ENCODE assay signal across 18 cellular contexts in genomic region chr14:45868377-45868776, GRCh38.
DNase-seq lines count a peak whose midpoint lies in the region; ATAC-seq lines count a peak whose summit lies in the region.
"Had no signal": no experiment of that assay in that cellular context is flagged by ENCODE, and none has a peak within 500 bp of the region (broad histone marks: within the 10 kb centered on the region; RNA-seq: fewer than 3 reads in every experiment).

No MANE protein-coding gene starts in this region.

- H3K4me3 Mint-ChIP-seq in stimulated activated effector memory CD8-positive, alpha-beta T cell treated with anti-CD3 and anti-CD28 coated beads, Interleukin-12 subunit alpha, Interleukin-12 subunit beta, amount 100 ng/mL, for 72 hours, result no peak overlapping the region
- H3K4me3 Mint-ChIP-seq: CD14-positive monocyte; stimulated activated naive CD8-positive, alpha-beta T cell treated with anti-CD3 and anti-CD28 coated beads, Interleukin-15, Interleukin-2, amounts not matched to agents 100 ng/mL and 50 ng/mL, for 24 hours; T-helper 1 cell treated with Interleukin-12 subunit alpha and Interleukin-12 subunit beta and Interleukin-4 antibody, amounts not matched to agents 30 μg/mL and 1 μg/mL, for 36 hours had no signal

- no peak for DNase-seq in stimulated activated effector memory CD8-positive, alpha-beta T cell treated with anti-CD3 and anti-CD28 coated beads, Interleukin-12 subunit alpha, Interleukin-12 subunit beta, amount 100 ng/mL, for 72 hours (ENCODE audit: low spot score in 2 of 2)
- no peak for DNase-seq in middle frontal gyrus (ENCODE audit: extremely low spot score, low spot score)
- DNase-seq in NCI-H2227 (lab: John Stamatoyannopoulos, UW; ENCODE audit: unreplicated experiment), result no peak
- DNase-seq: activated CD8-positive, alpha-beta memory T cell treated with anti-CD3 and anti-CD28 coated beads, Interleukin-2, amount 50 U/mL, for 48 hours; Karpas-422; mesendoderm; NCI-H1694 treated with DMSO at 0.1 percent for 48 hours; NCI-H526 treated with DMSO at 0.1 percent for 48 hours; occipital lobe had no signal

- ATAC-seq in GM19035 (IDR thresholded peaks at IDR 0.05; ENCODE audit: unreplicated experiment) (peak; percentile 80), HG02610 (IDR thresholded peaks at IDR 0.05; ENCODE audit: unreplicated experiment) (peak; percentile 84), HG03280 (IDR thresholded peaks at IDR 0.05; ENCODE audit: unreplicated experiment) (peak; percentile 82), HG03139 (IDR thresholded peaks at IDR 0.05; ENCODE audit: unreplicated experiment) (no peak)
- peak; percentile 28 for ATAC-seq in stimulated activated effector memory CD8-positive, alpha-beta T cell treated with anti-CD3 and anti-CD28 coated beads, Interleukin-12 subunit alpha, Interleukin-12 subunit beta, amount 100 ng/mL, for 72 hours
- ATAC-seq: activated CD4-positive, CD25-positive, alpha-beta regulatory T cell treated with anti-CD3 and anti-CD28 coated beads, Interleukin-2, amount 50 U/mL, for 24 hours; activated naive CD4-positive, alpha-beta T cell treated with anti-CD3 and anti-CD28 coated beads, Interleukin-2, amount 50 U/mL, for 72 hours had no signal

- peaks cover 15% of the 10 kb centered on the region for H3K9me3 Mint-ChIP-seq in stimulated activated effector memory CD8-positive, alpha-beta T cell treated with anti-CD3 and anti-CD28 coated beads, Interleukin-12 subunit alpha, Interleukin-12 subunit beta, amount 100 ng/mL, for 72 hours

- H3K36me3 Mint-ChIP-seq in stimulated activated effector memory CD8-positive, alpha-beta T cell treated with anti-CD3 and anti-CD28 coated beads, Interleukin-12 subunit alpha, Interleukin-12 subunit beta, amount 100 ng/mL, for 72 hours, result no peaks in the 10 kb centered on the region
- H3K36me3 Mint-ChIP-seq: CD14-positive monocyte had no signal

- H3K27ac Mint-ChIP-seq in stimulated activated effector memory CD8-positive, alpha-beta T cell treated with anti-CD3 and anti-CD28 coated beads, Interleukin-12 subunit alpha, Interleukin-12 subunit beta, amount 100 ng/mL, for 72 hours, result no peak overlapping the region
- H3K27ac Mint-ChIP-seq: activated naive CD4-positive, alpha-beta T cell treated with anti-CD3 and anti-CD28 coated beads, Interleukin-2, amount 50 U/mL, for 72 hours; CD14-positive monocyte; stimulated activated naive CD8-positive, alpha-beta T cell treated with anti-CD3 and anti-CD28 coated beads, Interleukin-15, Interleukin-2, amounts not matched to agents 100 ng/mL and 50 ng/mL, for 24 hours; T-helper 1 cell treated with Interleukin-12 subunit alpha and Interleukin-12 subunit beta and Interleukin-4 antibody, amounts not matched to agents 30 μg/mL and 1 μg/mL, for 36 hours had no signal

- H3K4me1 Mint-ChIP-seq in stimulated activated effector memory CD8-positive, alpha-beta T cell treated with anti-CD3 and anti-CD28 coated beads, Interleukin-12 subunit alpha, Interleukin-12 subunit beta, amount 100 ng/mL, for 72 hours, result no peaks in the 10 kb centered on the region
- H3K4me1 Mint-ChIP-seq: CD14-positive monocyte had no signal
